Comparison of ENCODE assay signal across 1 cellular context in the genomic region with DNA sequence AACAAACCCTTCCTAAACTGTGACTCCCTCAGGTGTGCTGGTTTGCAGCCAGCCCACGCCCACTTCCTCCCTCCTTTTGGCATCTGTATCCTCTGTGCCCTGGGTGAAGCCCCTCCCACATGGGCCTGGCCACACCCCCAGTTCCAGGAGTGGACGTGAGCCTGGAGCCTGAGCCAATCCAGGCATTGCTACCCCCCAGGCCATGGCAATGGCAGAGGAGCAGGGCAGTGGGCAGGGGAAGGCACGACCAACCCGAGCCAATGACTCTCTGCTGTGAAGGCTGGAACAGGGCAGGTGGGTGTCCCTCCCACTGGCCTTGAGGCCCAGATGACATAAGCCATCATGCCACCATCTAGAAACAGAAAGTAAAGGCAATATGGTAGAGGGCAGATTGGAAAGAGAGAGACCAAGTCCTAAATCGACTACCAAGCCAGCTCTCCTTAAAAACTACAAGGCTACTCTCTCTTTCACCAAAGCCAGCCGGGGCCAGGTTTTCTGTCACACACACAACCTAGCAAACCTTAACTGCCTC.
TF ChIP-seq lines count a peak whose summit lies in the region.

No MANE protein-coding gene starts in this region.

TF ChIP-seq in GM23338, 12 proteins besides CTCF, POLR2A, EP300 and RAD21 (continued from another document):
- TF ChIP-seq, protein P1, sequence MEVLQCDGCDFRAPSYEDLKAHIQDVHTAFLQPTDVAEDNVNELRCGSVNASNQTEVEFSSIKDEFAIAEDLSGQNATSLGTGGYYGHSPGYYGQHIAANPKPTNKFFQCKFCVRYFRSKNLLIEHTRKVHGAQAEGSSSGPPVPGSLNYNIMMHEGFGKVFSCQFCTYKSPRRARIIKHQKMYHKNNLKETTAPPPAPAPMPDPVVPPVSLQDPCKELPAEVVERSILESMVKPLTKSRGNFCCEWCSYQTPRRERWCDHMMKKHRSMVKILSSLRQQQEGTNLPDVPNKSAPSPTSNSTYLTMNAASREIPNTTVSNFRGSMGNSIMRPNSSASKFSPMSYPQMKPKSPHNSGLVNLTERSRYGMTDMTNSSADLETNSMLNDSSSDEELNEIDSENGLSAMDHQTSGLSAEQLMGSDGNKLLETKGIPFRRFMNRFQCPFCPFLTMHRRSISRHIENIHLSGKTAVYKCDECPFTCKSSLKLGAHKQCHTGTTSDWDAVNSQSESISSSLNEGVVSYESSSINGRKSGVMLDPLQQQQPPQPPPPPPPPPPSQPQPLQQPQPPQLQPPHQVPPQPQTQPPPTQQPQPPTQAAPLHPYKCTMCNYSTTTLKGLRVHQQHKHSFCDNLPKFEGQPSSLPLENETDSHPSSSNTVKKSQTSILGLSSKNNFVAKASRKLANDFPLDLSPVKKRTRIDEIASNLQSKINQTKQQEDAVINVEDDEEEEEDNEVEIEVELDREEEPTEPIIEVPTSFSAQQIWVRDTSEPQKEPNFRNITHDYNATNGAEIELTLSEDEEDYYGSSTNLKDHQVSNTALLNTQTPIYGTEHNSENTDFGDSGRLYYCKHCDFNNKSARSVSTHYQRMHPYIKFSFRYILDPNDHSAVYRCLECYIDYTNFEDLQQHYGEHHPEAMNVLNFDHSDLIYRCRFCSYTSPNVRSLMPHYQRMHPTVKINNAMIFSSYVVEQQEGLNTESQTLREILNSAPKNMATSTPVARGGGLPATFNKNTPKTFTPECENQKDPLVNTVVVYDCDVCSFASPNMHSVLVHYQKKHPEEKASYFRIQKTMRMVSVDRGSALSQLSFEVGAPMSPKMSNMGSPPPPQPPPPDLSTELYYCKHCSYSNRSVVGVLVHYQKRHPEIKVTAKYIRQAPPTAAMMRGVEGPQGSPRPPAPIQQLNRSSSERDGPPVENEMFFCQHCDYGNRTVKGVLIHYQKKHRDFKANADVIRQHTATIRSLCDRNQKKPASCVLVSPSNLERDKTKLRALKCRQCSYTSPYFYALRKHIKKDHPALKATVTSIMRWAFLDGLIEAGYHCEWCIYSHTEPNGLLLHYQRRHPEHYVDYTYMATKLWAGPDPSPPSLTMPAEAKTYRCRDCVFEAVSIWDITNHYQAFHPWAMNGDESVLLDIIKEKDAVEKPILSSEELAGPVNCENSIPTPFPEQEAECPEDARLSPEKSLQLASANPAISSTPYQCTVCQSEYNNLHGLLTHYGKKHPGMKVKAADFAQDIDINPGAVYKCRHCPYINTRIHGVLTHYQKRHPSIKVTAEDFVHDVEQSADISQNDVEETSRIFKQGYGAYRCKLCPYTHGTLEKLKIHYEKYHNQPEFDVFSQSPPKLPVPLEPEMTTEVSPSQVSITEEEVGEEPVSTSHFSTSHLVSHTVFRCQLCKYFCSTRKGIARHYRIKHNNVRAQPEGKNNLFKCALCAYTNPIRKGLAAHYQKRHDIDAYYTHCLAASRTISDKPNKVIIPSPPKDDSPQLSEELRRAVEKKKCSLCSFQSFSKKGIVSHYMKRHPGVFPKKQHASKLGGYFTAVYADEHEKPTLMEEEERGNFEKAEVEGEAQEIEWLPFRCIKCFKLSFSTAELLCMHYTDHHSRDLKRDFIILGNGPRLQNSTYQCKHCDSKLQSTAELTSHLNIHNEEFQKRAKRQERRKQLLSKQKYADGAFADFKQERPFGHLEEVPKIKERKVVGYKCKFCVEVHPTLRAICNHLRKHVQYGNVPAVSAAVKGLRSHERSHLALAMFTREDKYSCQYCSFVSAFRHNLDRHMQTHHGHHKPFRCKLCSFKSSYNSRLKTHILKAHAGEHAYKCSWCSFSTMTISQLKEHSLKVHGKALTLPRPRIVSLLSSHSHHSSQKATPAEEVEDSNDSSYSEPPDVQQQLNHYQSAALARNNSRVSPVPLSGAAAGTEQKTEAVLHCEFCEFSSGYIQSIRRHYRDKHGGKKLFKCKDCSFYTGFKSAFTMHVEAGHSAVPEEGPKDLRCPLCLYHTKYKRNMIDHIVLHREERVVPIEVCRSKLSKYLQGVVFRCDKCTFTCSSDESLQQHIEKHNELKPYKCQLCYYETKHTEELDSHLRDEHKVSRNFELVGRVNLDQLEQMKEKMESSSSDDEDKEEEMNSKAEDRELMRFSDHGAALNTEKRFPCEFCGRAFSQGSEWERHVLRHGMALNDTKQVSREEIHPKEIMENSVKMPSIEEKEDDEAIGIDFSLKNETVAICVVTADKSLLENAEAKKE (CRISPR knock-in tag; IDR thresholded peaks at IDR 0.05): no peak
- TF ChIP-seq, protein P2, sequence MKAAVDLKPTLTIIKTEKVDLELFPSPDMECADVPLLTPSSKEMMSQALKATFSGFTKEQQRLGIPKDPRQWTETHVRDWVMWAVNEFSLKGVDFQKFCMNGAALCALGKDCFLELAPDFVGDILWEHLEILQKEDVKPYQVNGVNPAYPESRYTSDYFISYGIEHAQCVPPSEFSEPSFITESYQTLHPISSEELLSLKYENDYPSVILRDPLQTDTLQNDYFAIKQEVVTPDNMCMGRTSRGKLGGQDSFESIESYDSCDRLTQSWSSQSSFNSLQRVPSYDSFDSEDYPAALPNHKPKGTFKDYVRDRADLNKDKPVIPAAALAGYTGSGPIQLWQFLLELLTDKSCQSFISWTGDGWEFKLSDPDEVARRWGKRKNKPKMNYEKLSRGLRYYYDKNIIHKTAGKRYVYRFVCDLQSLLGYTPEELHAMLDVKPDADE (IDR thresholded peaks at IDR 0.05): no peak
- TF ChIP-seq, protein P3, sequence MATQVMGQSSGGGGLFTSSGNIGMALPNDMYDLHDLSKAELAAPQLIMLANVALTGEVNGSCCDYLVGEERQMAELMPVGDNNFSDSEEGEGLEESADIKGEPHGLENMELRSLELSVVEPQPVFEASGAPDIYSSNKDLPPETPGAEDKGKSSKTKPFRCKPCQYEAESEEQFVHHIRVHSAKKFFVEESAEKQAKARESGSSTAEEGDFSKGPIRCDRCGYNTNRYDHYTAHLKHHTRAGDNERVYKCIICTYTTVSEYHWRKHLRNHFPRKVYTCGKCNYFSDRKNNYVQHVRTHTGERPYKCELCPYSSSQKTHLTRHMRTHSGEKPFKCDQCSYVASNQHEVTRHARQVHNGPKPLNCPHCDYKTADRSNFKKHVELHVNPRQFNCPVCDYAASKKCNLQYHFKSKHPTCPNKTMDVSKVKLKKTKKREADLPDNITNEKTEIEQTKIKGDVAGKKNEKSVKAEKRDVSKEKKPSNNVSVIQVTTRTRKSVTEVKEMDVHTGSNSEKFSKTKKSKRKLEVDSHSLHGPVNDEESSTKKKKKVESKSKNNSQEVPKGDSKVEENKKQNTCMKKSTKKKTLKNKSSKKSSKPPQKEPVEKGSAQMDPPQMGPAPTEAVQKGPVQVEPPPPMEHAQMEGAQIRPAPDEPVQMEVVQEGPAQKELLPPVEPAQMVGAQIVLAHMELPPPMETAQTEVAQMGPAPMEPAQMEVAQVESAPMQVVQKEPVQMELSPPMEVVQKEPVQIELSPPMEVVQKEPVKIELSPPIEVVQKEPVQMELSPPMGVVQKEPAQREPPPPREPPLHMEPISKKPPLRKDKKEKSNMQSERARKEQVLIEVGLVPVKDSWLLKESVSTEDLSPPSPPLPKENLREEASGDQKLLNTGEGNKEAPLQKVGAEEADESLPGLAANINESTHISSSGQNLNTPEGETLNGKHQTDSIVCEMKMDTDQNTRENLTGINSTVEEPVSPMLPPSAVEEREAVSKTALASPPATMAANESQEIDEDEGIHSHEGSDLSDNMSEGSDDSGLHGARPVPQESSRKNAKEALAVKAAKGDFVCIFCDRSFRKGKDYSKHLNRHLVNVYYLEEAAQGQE (IDR thresholded peaks at IDR 0.05; ENCODE audit: unreplicated experiment): no peak
- TF ChIP-seq EZH2 (IDR thresholded peaks at IDR 0.05; ENCODE audit: low read depth, unreplicated experiment): no peak
- TF ChIP-seq CREB1 (CRISPR knock-in tag; IDR thresholded peaks at IDR 0.05; ENCODE audit: low read depth): no peak
- TF ChIP-seq STAT1 (IDR thresholded peaks at IDR 0.05; ENCODE audit: unreplicated experiment): no peak
